21 cellular contexts compared by ENCODE assay signal in genomic region chr12:53166837-53167236, GRCh38. TPM values are rescaled to one million over a fixed set of nuclear protein-coding genes. Genes with fewer than 3 reads are reported as not detected.
"Had no signal": no experiment of that assay in that cellular context is flagged by ENCODE, and none has a peak within 500 bp of the region (broad histone marks: within the 10 kb centered on the region; RNA-seq: fewer than 3 reads in every experiment).

No MANE protein-coding gene starts in this region.

- ATAC-seq: Panc1, Right ventricle myocardium inferior, SK-N-SH treated with all-trans-retinoic acid at 6 μM for 48 hours had no signal

- H3K36me3 ChIP-seq: SJCRH30 had no signal

- H3K4me1 ChIP-seq: SJCRH30 had no signal

- H3K27ac ChIP-seq: RWPE1, SJCRH30 had no signal

- H3K27me3 ChIP-seq: SJCRH30 had no signal

- H3K4me3 ChIP-seq: SJCRH30 had no signal

- DNase-seq: KBM-7, MM.1S, NCI-H1048, NCI-H1105, NCI-H1436 treated with DMSO at 0.1 percent for 48 hours, NCI-H1694, NCI-H187 treated with DMSO at 0.1 percent for 48 hours, NCI-H2029 treated with DMSO at 0.1 percent for 48 hours, NCI-H2171 treated with DMSO at 0.1 percent for 48 hours, NCI-H345, NCI-H446 treated with DMSO at 0.1 percent for 48 hours, NCI-H524 treated with DMSO at 0.1 percent for 48 hours, NCI-H69, NCI-H774, SHP77 treated with DMSO at 0.1 percent for 48 hours, SJCRH30 had no signal

- H3K9me3 ChIP-seq: SJCRH30 had no signal

RNA-seq across cellular contexts. Expression of gene ITGB7, which starts 40.2 kb away (rescaled TPM):
- total RNA-seq: LHCN-M2, SJCRH30 had no signal
